ENCODE assay signal across 13 cellular contexts in the genomic region with DNA sequence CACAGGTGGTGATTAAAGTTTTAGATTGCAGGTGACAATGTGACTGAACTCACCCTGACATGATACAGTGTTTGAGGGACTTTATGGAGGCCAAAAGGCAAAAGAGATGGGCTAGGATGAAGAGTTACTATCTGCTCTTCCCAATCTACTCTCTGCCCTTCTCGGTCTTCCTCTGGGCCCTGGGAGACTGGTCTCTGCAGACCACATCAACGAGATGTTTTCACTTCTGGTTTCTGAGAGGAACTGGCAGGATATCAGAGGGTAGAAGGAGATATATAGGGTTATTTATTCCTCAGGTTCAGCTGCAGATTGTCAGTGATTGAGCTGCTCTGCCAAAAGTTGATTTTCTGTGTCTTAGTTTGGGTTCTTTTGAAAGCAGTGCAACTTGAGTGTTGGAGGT. TPM values are rescaled to one million over a fixed set of nuclear protein-coding genes. Genes with fewer than 3 reads are reported as not detected.
DNase-seq lines count a peak whose midpoint lies in the region; ATAC-seq and TF ChIP-seq lines count a peak whose summit lies in the region.
"Had no signal": no experiment of that assay in that cellular context is flagged by ENCODE, and none has a peak within 500 bp of the region (broad histone marks: within the 10 kb centered on the region; RNA-seq: fewer than 3 reads in every experiment).

No MANE protein-coding gene starts in this region.

- H3K9me2 ChIP-seq in OCI-LY7 (ENCODE audit: insufficient read depth, low read length) (no peaks in the 10 kb centered on the region), SK-N-SH (no peaks in the 10 kb centered on the region)

- H3K4me2 ChIP-seq in BLaER1 treated with 17β-estradiol and CSF1 and Interleukin-3, amounts not matched to agents 10 nM and 100 nM: peak overlapping the region; percentile 77 to 97 (median 90)
- H3K4me2 ChIP-seq in OCI-LY7 (ENCODE audit: low read length): peak overlapping the region; percentile 66
- no peak overlapping the region for H3K4me2 ChIP-seq in smooth muscle cell
- H3K4me2 ChIP-seq in SK-N-SH: no peak overlapping the region

- DNase-seq in OCI-LY7 (ENCODE audit: low spot score) (peak; percentile 84), HuH-7 (ENCODE audit: low spot score) (no peak), smooth muscle cell (lab: John Stamatoyannopoulos, UW; ENCODE audit: unreplicated experiment) (no peak), NCI-H1048 (lab: John Stamatoyannopoulos, UW) (no peak), SK-N-SH (no peak)
- DNase-seq: anterior cingulate cortex, HCEC 1CT, mesendoderm, NCI-H2081 treated with DMSO at 0.1 percent for 48 hours, upper lobe of left lung had no signal

- H3F3A ChIP-seq in smooth muscle cell (ENCODE audit: low read depth) (peaks cover 5% of the 10 kb centered on the region), SK-N-SH (replicated peaks; ENCODE audit: insufficient read depth) (no peaks in the 10 kb centered on the region)

- TF ChIP-seq CTCF in OCI-LY7 (conservative IDR thresholded peaks at IDR 0.05; ENCODE audit: low read length) (no peak), smooth muscle cell (IDR thresholded peaks at IDR 0.05; ENCODE audit: borderline replicate concordance, insufficient read depth, poor library complexity, severe bottlenecking) (no peak), SK-N-SH (IDR thresholded peaks at IDR 0.05) (no peak)

- H4K20me1 ChIP-seq in BLaER1 treated with 17β-estradiol and CSF1 and Interleukin-3, amounts not matched to agents 10 nM and 100 nM: no peaks in the 10 kb centered on the region
- H4K20me1 ChIP-seq in OCI-LY7 (ENCODE audit: insufficient read depth, low read length): no peaks in the 10 kb centered on the region
- H4K20me1 ChIP-seq in smooth muscle cell (ENCODE audit: low read depth): no peaks in the 10 kb centered on the region
- no peaks in the 10 kb centered on the region for H4K20me1 ChIP-seq in SK-N-SH (ENCODE audit: insufficient read depth)

- H2AFZ ChIP-seq in OCI-LY7 (ENCODE audit: low read length) (peak overlapping the region; percentile 30; the same call in 1 of the 2 replicates), smooth muscle cell (ENCODE audit: low read depth) (no peak overlapping the region), SK-N-SH (ENCODE audit: low read depth) (no peak overlapping the region)

- H3K4me3 ChIP-seq in BLaER1 treated with 17β-estradiol and CSF1 and Interleukin-3, amounts not matched to agents 10 nM and 100 nM: peak overlapping the region in 4 of 10 experiments; percentile 20 to 37 (median 24); a peak in 5 of 20 replicates
- peak overlapping the region; percentile 35 for H3K4me3 ChIP-seq in OCI-LY7 (ENCODE audit: low read depth, low read length, poor library complexity, severe bottlenecking)
- no peak overlapping the region for H3K4me3 ChIP-seq in smooth muscle cell
- H3K4me3 ChIP-seq in SK-N-SH (ENCODE audit: low read depth in 2 of 2, low read length in 1 of 2): no peak overlapping the region
- H3K4me3 ChIP-seq: upper lobe of left lung had no signal

- no peaks in the 10 kb centered on the region for H3K79me2 ChIP-seq in OCI-LY7 (ENCODE audit: insufficient read depth, low read depth, low read length)
- H3K79me2 ChIP-seq in smooth muscle cell (ENCODE audit: low read depth): no peaks in the 10 kb centered on the region
- no peaks in the 10 kb centered on the region for H3K79me2 ChIP-seq in SK-N-SH (ENCODE audit: insufficient read depth)

- no peak for TF ChIP-seq EP300 in SK-N-SH (IDR thresholded peaks at IDR 0.05; ENCODE audit: borderline replicate concordance in 1 of 2, low read depth in 1 of 2, low read length in 1 of 2)

- H3K36me3 ChIP-seq in BLaER1 treated with 17β-estradiol and CSF1 and Interleukin-3, amounts not matched to agents 10 nM and 100 nM: 0 out of 22 replicates have a peak, but pooled peaks cover 0 to 10% (median 0%) of the 10 kb centered on the region in 11 experiments
- H3K36me3 ChIP-seq in OCI-LY7 (ENCODE audit: insufficient read depth, low read length): no peaks in the 10 kb centered on the region
- H3K36me3 ChIP-seq in smooth muscle cell (ENCODE audit: low read depth): no peaks in the 10 kb centered on the region
- H3K36me3 ChIP-seq in SK-N-SH (replicated peaks in 1 of 2; ENCODE audit: control insufficient read depth in 1 of 2, insufficient read depth in 2 of 2, low read length in 1 of 2): no peaks in the 10 kb centered on the region
- H3K36me3 ChIP-seq: upper lobe of left lung had no signal

- H3K27me3 ChIP-seq in BLaER1 treated with 17β-estradiol and CSF1 and Interleukin-3, amounts not matched to agents 10 nM and 100 nM: no peaks in the 10 kb centered on the region
- H3K27me3 ChIP-seq in smooth muscle cell (ENCODE audit: low read depth) (no peaks in the 10 kb centered on the region), SK-N-SH (ENCODE audit: insufficient read depth) (no peaks in the 10 kb centered on the region)
- H3K27me3 ChIP-seq: upper lobe of left lung had no signal

- H3K9me3 ChIP-seq in BLaER1 treated with 17β-estradiol and CSF1 and Interleukin-3, amounts not matched to agents 10 nM and 100 nM (replicated peaks in 1 of 11): peaks cover 0 to 26% (median 14%) of the 10 kb centered on the region in 11 experiments; a peak in 15 of 22 replicates
- H3K9me3 ChIP-seq in OCI-LY7 (ENCODE audit: low read length) (peaks cover 9% of the 10 kb centered on the region; the same call in 1 of the 2 replicates), smooth muscle cell (replicated peaks; ENCODE audit: low read depth) (no peaks in the 10 kb centered on the region), SK-N-SH (no peaks in the 10 kb centered on the region)
- H3K9me3 ChIP-seq: upper lobe of left lung had no signal

- BruUV-seq in OCI-LY7 (replicated peaks; lab: Mats Ljungman, UMichigan): no TSS peak

- peak overlapping the region in 6 of 11 experiments; percentile 16 to 48 (median 40); a peak in 10 of 22 replicates for H3K9ac ChIP-seq in BLaER1 treated with 17β-estradiol and CSF1 and Interleukin-3, amounts not matched to agents 10 nM and 100 nM
- H3K9ac ChIP-seq in smooth muscle cell (ENCODE audit: low read depth) (no peak overlapping the region), SK-N-SH (no peak overlapping the region)

- ATAC-seq in GM18909 (IDR thresholded peaks at IDR 0.05; ENCODE audit: poor library complexity, unreplicated experiment) (peak; percentile 86), HG02981 (IDR thresholded peaks at IDR 0.05; ENCODE audit: unreplicated experiment) (peak; percentile 71)

- CTCF ChIA-PET in OCI-LY7 (lab: Charles Lee; ENCODE audit: unreplicated experiment): no interaction called here
- CTCF ChIA-PET in SK-N-SH (lab: Yijun Ruan, JAX): interaction anchor here (0.6 kb wide), 1 partner anchor 36 kb away, joined by 4 read pairs; no protein-coding TSS in a partner anchor

- TF ChIP-seq RAD21 in SK-N-SH (IDR thresholded peaks at IDR 0.05; ENCODE audit: low read length): no peak

- 92% methylated on average over 2 of the region's 2 CpGs for WGBS in smooth muscle cell (ENCODE audit: low lambda C conversion rate)
- 50% methylated on average over 2 of the region's 2 CpGs for WGBS in SK-N-SH (ENCODE audit: low lambda C conversion rate)

- H3K27ac ChIP-seq in BLaER1 treated with 17β-estradiol and CSF1 and Interleukin-3, amounts not matched to agents 10 nM and 100 nM: peak overlapping the region in 9 of 11 experiments; percentile 24 to 61 (median 56); a peak in 16 of 22 replicates
- H3K27ac ChIP-seq in OCI-LY7 (ENCODE audit: low read depth, low read length, poor library complexity, severe bottlenecking) (peak overlapping the region; percentile 84), smooth muscle cell (ENCODE audit: low read depth) (no peak overlapping the region), SK-N-SH (ENCODE audit: low read depth in 2 of 2, low read length in 1 of 2) (no peak overlapping the region)
- H3K27ac ChIP-seq: upper lobe of left lung had no signal

- POLR2A ChIA-PET in OCI-LY7 (lab: Charles Lee) (interaction anchor here (1.2 to 1.9 kb wide), 5 partner anchors 9 to 47 kb away, joined by 3 to 10 read pairs (median 6); no protein-coding TSS in a partner anchor), SK-N-SH (lab: Yijun Ruan, JAX) (no interaction called here)

- peaks cover 64 to 86% (median 85%) of the 10 kb centered on the region in 10 experiments for H3K4me1 ChIP-seq in BLaER1 treated with 17β-estradiol and CSF1 and Interleukin-3, amounts not matched to agents 10 nM and 100 nM
- H3K4me1 ChIP-seq in OCI-LY7 (ENCODE audit: insufficient read depth, low read length, poor library complexity, severe bottlenecking) (peaks cover 55% of the 10 kb centered on the region), smooth muscle cell (ENCODE audit: low read depth) (no peaks in the 10 kb centered on the region), SK-N-SH (ENCODE audit: control insufficient read depth in 1 of 2, insufficient read depth in 2 of 2, low read depth in 1 of 2, low read length in 1 of 2) (peaks cover 0 to 12% of the 10 kb centered on the region in 2 experiments; a peak in 3 of 4 replicates)

- intact Hi-C loops in OCI-LY7 (cut with micrococcal nuclease; ENCODE audit: unreplicated experiment): loop anchor here (1.0 to 2.0 kb wide), 3 partner anchors 28 to 57 kb away; no protein-coding TSS in a partner anchor

TF ChIP-seq in SK-N-SH, 30 proteins besides CTCF, POLR2A, EP300 and RAD21 (continues in another document):
- TF ChIP-seq NRF1 (IDR thresholded peaks at IDR 0.05; ENCODE audit: low read depth, low read length) (no peak), TCF12 (IDR thresholded peaks at IDR 0.05) (no peak), RXRA (IDR thresholded peaks at IDR 0.05; ENCODE audit: borderline replicate concordance, low read depth) (no peak), EZH2phosphoT487 (IDR thresholded peaks at IDR 0.05; ENCODE audit: borderline replicate concordance, low read depth) (no peak), NFIC (IDR thresholded peaks at IDR 0.05; ENCODE audit: borderline replicate concordance) (no peak), GATA2 (CRISPR knock-in tag; IDR thresholded peaks at IDR 0.05) (no peak), FOXM1 (IDR thresholded peaks at IDR 0.05; ENCODE audit: low read depth) (no peak), TAF1 (IDR thresholded peaks at IDR 0.05; ENCODE audit: borderline replicate concordance, low read depth, low read length) (no peak), FOXJ3 (CRISPR knock-in tag; IDR thresholded peaks at IDR 0.05) (no peak)
- TF ChIP-seq, protein P1, sequence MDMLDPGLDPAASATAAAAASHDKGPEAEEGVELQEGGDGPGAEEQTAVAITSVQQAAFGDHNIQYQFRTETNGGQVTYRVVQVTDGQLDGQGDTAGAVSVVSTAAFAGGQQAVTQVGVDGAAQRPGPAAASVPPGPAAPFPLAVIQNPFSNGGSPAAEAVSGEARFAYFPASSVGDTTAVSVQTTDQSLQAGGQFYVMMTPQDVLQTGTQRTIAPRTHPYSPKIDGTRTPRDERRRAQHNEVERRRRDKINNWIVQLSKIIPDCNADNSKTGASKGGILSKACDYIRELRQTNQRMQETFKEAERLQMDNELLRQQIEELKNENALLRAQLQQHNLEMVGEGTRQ (IDR thresholded peaks at IDR 0.05; ENCODE audit: borderline replicate concordance, low read depth, low read length): no peak

RNA-seq across cellular contexts. Expression of a gene that starts 32.4 kb away (rescaled TPM):
- not detected in 2 replicates for total RNA-seq in OCI-LY7 (2014; rRNA removed; shearing (Covaris generic))
- total RNA-seq in OCI-LY7 (2022) (0.07 and 0.55 TPM in 2 replicates), smooth muscle cell (143 and 248 TPM in 2 replicates)
- polyA plus RNA-seq in smooth muscle cell (116 and 174 TPM in 2 replicates), SK-N-SH (2012; rRNA removed) (457 and 550 TPM in 2 replicates)
- 360 and 443 TPM in 2 replicates for polyA plus RNA-seq in SK-N-SH (2012; cell fraction: cytosol; rRNA removed)
- polyA plus RNA-seq in SK-N-SH (2012; cell fraction: nucleus; rRNA removed): 271 and 426 TPM in 2 replicates

Comparison
In these comparisons a context has a peak if more than half of its experiments do, and no peak if none do; other contexts are left out.
1. H3K27ac ChIP-seq: peak in BLaER1 treated with 17β-estradiol and CSF1 and Interleukin-3, amounts not matched to agents 10 nM and 100 nM (9 of 11) and OCI-LY7 (single experiment); none in smooth muscle cell (single experiment) and SK-N-SH (0 of 2).
2. H3K4me2 ChIP-seq: peak in BLaER1 treated with 17β-estradiol and CSF1 and Interleukin-3, amounts not matched to agents 10 nM and 100 nM (11 of 11) and OCI-LY7 (single experiment); none in smooth muscle cell (single experiment) and SK-N-SH (single experiment).
3. H3K9ac ChIP-seq: peak in BLaER1 treated with 17β-estradiol and CSF1 and Interleukin-3, amounts not matched to agents 10 nM and 100 nM (6 of 11); none in smooth muscle cell (single experiment) and SK-N-SH (single experiment).
4. RNA of a gene that starts 32.4 kb away (total RNA-seq): 143 to 248 TPM in smooth muscle cell; 0.07 to 0.55 TPM in OCI-LY7; every median in the first group is over 10 times any median in the second.